In the genomic region with DNA sequence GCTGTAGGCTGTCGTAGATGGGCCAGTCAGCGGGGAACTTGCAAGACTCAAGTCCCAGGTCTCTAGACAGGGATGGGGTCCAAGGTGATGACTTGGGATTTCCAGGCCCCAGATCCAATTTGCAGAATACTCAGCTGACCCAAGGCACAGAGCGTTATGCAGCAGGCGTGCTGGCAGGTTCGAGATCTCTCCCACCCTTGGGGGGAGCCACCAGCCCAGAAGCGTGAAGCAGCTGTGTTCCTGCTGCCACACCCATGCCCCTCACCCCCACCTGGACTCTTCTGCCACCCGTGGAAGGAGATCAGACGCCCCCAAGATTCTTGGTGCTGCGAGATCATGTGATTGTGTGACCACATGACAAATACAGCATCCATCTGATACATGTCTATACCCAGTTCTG, we compare ENCODE assay signal across 17 cellular contexts.
DNase-seq lines count a peak whose midpoint lies in the region; ATAC-seq and TF ChIP-seq lines count a peak whose summit lies in the region.
"Had no signal": no experiment of that assay in that cellular context is flagged by ENCODE, and none has a peak within 500 bp of the region (broad histone marks: within the 10 kb centered on the region; RNA-seq: fewer than 3 reads in every experiment).

No MANE protein-coding gene starts in this region.

- no peak overlapping the region for H3K27ac Mint-ChIP-seq in H9
- H3K27ac Mint-ChIP-seq in endothelial cell (ENCODE audit: unreplicated experiment) = no peak overlapping the region
- H3K27ac Mint-ChIP-seq: CD4-positive, alpha-beta memory T cell had no signal

- no peak overlapping the region for H4K8ac ChIP-seq in H9 (replicated peaks; ENCODE audit: insufficient read length, low read depth, low read length)

- ATAC-seq in sciatic nerve (no peak), HG03159 (IDR thresholded peaks at IDR 0.05; ENCODE audit: unreplicated experiment) (no peak)
- ATAC-seq: GM12878, HCT116 had no signal

- no peak overlapping the region for H3K9ac ChIP-seq in H9 (ENCODE audit: extremely low read depth, insufficient read length, low read length)
- H3K9ac ChIP-seq: GM23248 had no signal

- intact Hi-C loops in sciatic nerve (cut with DNase I) = no loop called here

- no peaks in the 10 kb centered on the region for H3K23me2 ChIP-seq in H9 (ENCODE audit: insufficient read length, low read depth, low read length, poor library complexity, severe bottlenecking)

- TF ChIP-seq CTCF in H9 (conservative IDR thresholded peaks at IDR 0.05) = no peak
- TF ChIP-seq CTCF in coronary artery (IDR thresholded peaks at IDR 0.05) = no peak
- TF ChIP-seq CTCF in endothelial cell (IDR thresholded peaks at IDR 0.05; ENCODE audit: unreplicated experiment) = no peak

- peaks cover 7% of the 10 kb centered on the region for H3K27me3 Mint-ChIP-seq in H9 (ENCODE audit: low read depth)
- peaks cover under 1% of the 10 kb centered on the region for H3K27me3 Mint-ChIP-seq in endothelial cell (ENCODE audit: unreplicated experiment)

- H3K4me1 ChIP-seq in H9 (ENCODE audit: insufficient read depth, low read length) = no peaks in the 10 kb centered on the region

- H2BK12ac ChIP-seq in H9 (ENCODE audit: insufficient read length, low read depth, low read length) = no peak overlapping the region

- H3K27me3 ChIP-seq in H9 (ENCODE audit: insufficient read depth, low read length) = no peaks in the 10 kb centered on the region

- H4K91ac ChIP-seq in H9 (ENCODE audit: insufficient read length, low read depth, low read length) = no peak overlapping the region

- no peak overlapping the region for H3K4ac ChIP-seq in H9 (ENCODE audit: low read depth, low read length)

- H3K79me1 ChIP-seq in H9 (ENCODE audit: insufficient read depth, low read depth, low read length, poor library complexity, severe bottlenecking) = no peaks in the 10 kb centered on the region

- no peak overlapping the region for H2BK120ac ChIP-seq in H9 (ENCODE audit: low read depth, low read length, poor library complexity, severe bottlenecking)

- H2AK5ac ChIP-seq in H9 (ENCODE audit: insufficient read length, low read length) = no peak overlapping the region

- H2AFZ ChIP-seq in H9 (ENCODE audit: low read length) = no peak overlapping the region
- H2AFZ ChIP-seq: GM23248 had no signal

- no peak overlapping the region for H3K56ac ChIP-seq in H9 (ENCODE audit: insufficient read length, low read depth, low read length)

- no peaks in the 10 kb centered on the region for H3K9me3 ChIP-seq in H9 (ENCODE audit: control insufficient read depth, low read depth, low read length)

- H3K9me3 Mint-ChIP-seq in H9 (no peaks in the 10 kb centered on the region), endothelial cell (ENCODE audit: unreplicated experiment) (no peaks in the 10 kb centered on the region)

- no peak overlapping the region for H3K4me3 Mint-ChIP-seq in H9
- H3K4me3 Mint-ChIP-seq in endothelial cell (ENCODE audit: unreplicated experiment) = no peak overlapping the region
- H3K4me3 Mint-ChIP-seq: CD4-positive, alpha-beta memory T cell had no signal

- H3K27ac ChIP-seq in H9 (ENCODE audit: insufficient read length, low read depth, low read length) = no peak overlapping the region
- H3K27ac ChIP-seq in coronary artery = no peak overlapping the region
- H3K27ac ChIP-seq: GM23248 had no signal

- no peak overlapping the region for H3K4me2 ChIP-seq in H9 (ENCODE audit: insufficient read depth, insufficient read length, low read length)

- no peak overlapping the region for H2BK20ac ChIP-seq in H9 (ENCODE audit: low read depth, low read length, poor library complexity, severe bottlenecking)

- no peak overlapping the region for H4K5ac ChIP-seq in H9 (ENCODE audit: insufficient read length, low read depth, low read length)

- no peak overlapping the region for H3K23ac ChIP-seq in H9 (ENCODE audit: insufficient read length, low read depth, low read length)

- H2BK15ac ChIP-seq in H9 (ENCODE audit: low read depth, low read length) = no peak overlapping the region

- no peak overlapping the region for H3K4me3 ChIP-seq in coronary artery
- H3K4me3 ChIP-seq: GM12878, GM23248 had no signal

- no peak overlapping the region for H3K14ac ChIP-seq in H9 (ENCODE audit: insufficient read depth, low read length)

- H3T11ph ChIP-seq in H9 (ENCODE audit: low read length) = no peak overlapping the region

- DNase-seq in D341Med (ENCODE audit: low spot score) = peak; percentile 8
- DNase-seq in H9 = peak; percentile 19
- DNase-seq in coronary artery (ENCODE audit: low spot score) = peak; percentile 57
- DNase-seq in sciatic nerve (ENCODE audit: low spot score) = peak; percentile 41
- DNase-seq in endothelial cell (ENCODE audit: low spot score) = no peak
- no peak for DNase-seq in NCI-H2171 (lab: John Stamatoyannopoulos, UW)
- DNase-seq: C1 segment of cervical spinal cord; Calu3; CD4-positive, alpha-beta memory T cell; COR-L47; DMS153; DND-41; GM23248; H7 had no signal

- H3K4me1 Mint-ChIP-seq in H9 (no peaks in the 10 kb centered on the region), endothelial cell (ENCODE audit: unreplicated experiment) (no peaks in the 10 kb centered on the region)
- H3K4me1 Mint-ChIP-seq: CD4-positive, alpha-beta memory T cell had no signal

- H3K36me3 Mint-ChIP-seq in H9 (ENCODE audit: insufficient read depth in 1 of 3, low read depth in 3 of 3) (no peaks in the 10 kb centered on the region), endothelial cell (ENCODE audit: low read depth, unreplicated experiment) (no peaks in the 10 kb centered on the region)
- H3K36me3 Mint-ChIP-seq: CD4-positive, alpha-beta memory T cell had no signal

- H2BK5ac ChIP-seq in H9 (ENCODE audit: insufficient read length, low read length) = no peak overlapping the region

- no CpG with 5 or more reads among the region's 9 CpGs for WGBS in H9 (ENCODE audit: extremely low coverage, insufficient read length, low lambda C conversion rate)

- H3K18ac ChIP-seq in H9 (ENCODE audit: insufficient read length, low read depth, low read length) = no peak overlapping the region

- H4K20me1 ChIP-seq in H9 (ENCODE audit: control insufficient read depth, insufficient read depth, insufficient read length) = no peaks in the 10 kb centered on the region

- H3K79me2 ChIP-seq in H9 (ENCODE audit: insufficient read depth, low read length) = no peaks in the 10 kb centered on the region

Comparison
In these comparisons a context has a peak if more than half of its experiments do, and no peak if none do; other contexts are left out.
1. DNase-seq: peak in D341Med (single experiment), H9 (single experiment), coronary artery (single experiment) and sciatic nerve (single experiment); none in endothelial cell (single experiment) and NCI-H2171 (single experiment).